Comparison of ENCODE assay signal across 8 cellular contexts in the genomic region with DNA sequence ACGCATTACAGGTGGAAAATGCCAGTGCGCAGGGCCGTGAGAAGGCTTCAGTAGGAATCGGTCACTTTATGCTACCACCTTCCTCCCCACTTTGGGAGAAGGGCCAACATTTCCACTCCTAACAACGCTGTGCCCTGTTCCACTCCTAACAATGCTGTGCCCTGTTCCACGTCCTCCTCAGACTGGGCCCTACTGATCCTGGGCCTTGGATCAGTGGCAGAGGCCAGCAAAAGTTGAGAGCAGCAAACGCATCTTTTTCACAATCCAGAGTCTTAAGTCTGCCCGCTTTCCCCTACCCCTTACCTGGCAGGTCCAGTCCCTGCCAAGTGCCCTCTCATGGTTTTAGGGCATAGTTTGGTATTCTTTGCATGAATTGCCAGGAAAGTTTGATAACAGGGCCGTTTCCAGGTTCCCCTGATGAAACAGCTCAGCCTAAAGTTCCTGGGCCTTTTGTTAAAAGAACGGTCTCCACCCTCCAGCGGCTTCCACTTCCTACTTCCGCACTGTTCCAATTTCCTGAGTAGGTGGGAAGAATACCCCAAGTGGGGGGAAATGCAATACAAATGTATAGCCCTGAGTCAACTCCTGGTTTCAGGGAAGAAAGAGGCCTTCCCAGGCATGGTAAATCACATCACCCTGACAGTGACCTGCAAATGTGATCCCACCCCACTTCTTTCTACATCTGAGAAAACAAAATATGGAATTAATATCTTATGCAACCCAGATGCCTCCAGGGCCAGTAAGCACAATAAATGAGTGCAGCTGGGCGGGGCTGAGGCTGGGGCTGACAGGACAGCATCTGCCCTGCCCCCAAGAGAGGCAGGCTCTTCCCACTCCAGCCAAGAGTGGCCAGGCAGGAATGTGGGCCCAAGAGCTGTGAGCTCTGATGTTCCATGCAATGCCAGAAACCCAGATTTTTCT. TPM values are rescaled to one million over a fixed set of nuclear protein-coding genes. Genes with fewer than 3 reads are reported as not detected.
A peak's percentile ranks its signal among the peaks of the same experiment; 100 is the strongest.
DNase-seq lines count a peak whose midpoint lies in the region; ATAC-seq, FAIRE-seq and TF ChIP-seq lines count a peak whose summit lies in the region.

No MANE protein-coding gene starts in this region.

- peaks cover 31 to 64% (median 50%) of the 10 kb centered on the region in 3 donors for H3K4me1 Mint-ChIP-seq in CD8-positive, alpha-beta memory T cell
- H3K4me1 Mint-ChIP-seq in natural killer cell: peaks cover 97% of the 10 kb centered on the region in 2 donors

- H3K36me3 Mint-ChIP-seq in CD8-positive, alpha-beta memory T cell: peaks cover 1 to 82% (median 14%) of the 10 kb centered on the region in 3 donors
- H3K36me3 Mint-ChIP-seq in natural killer cell: peaks cover 14% of the 10 kb centered on the region

- TF ChIP-seq CTCF in natural killer cell (IDR thresholded peaks at IDR 0.05): no peak

- H3K4me3 Mint-ChIP-seq in CD8-positive, alpha-beta memory T cell: no peak overlapping the region
- peak overlapping the region; percentile 72 for H3K4me3 Mint-ChIP-seq in natural killer cell

- H3K36me3 ChIP-seq in CD8-positive, alpha-beta memory T cell (ENCODE audit: insufficient read depth, low read length): peaks cover 11% of the 10 kb centered on the region

- FAIRE-seq in RCC 7860 (lab: Jason Lieb, UNC): peak; percentile 44

- H3K9me3 ChIP-seq in CD8-positive, alpha-beta memory T cell (ENCODE audit: low read length): no peaks in the 10 kb centered on the region

- H3K4me1 ChIP-seq in CD8-positive, alpha-beta memory T cell (ENCODE audit: insufficient read depth, low read length): peaks cover 29% of the 10 kb centered on the region

- no peak for ATAC-seq in natural killer cell
- no peak for ATAC-seq in GM19395 (IDR thresholded peaks at IDR 0.05; ENCODE audit: unreplicated experiment)
- ATAC-seq in HG03460 (IDR thresholded peaks at IDR 0.05; ENCODE audit: unreplicated experiment): no peak

- H3K27ac ChIP-seq in CD8-positive, alpha-beta memory T cell (ENCODE audit: low read depth, low read length): peak overlapping the region; percentile 61

- H3K9me3 Mint-ChIP-seq in CD8-positive, alpha-beta memory T cell: no peaks in the 10 kb centered on the region
- H3K9me3 Mint-ChIP-seq in natural killer cell: no peaks in the 10 kb centered on the region

- DNase-seq in CD8-positive, alpha-beta memory T cell: no peak
- DNase-seq in RCC 7860 (ENCODE audit: low spot score): peak; percentile 41
- peak; percentile 98 for DNase-seq in fibroblast of peridontal ligament (ENCODE audit: extremely low read depth)
- DNase-seq in natural killer cell: no peak
- DNase-seq in stimulated activated CD4-positive, alpha-beta T cell treated with anti-CD3 and anti-CD28 coated beads, Interleukin-1b, Interleukin-23, amount 100 ng/mL, for 48 hours: no peak
- no peak for DNase-seq in NCI-H2196 (lab: John Stamatoyannopoulos, UW; ENCODE audit: unreplicated experiment)

- no peaks in the 10 kb centered on the region for H3K27me3 ChIP-seq in CD8-positive, alpha-beta memory T cell (ENCODE audit: insufficient read depth, low read length, poor library complexity, severe bottlenecking)

- no peak overlapping the region for H3K4me3 ChIP-seq in CD8-positive, alpha-beta memory T cell (ENCODE audit: low read length)

- H3K27me3 Mint-ChIP-seq in CD8-positive, alpha-beta memory T cell: no peaks in the 10 kb centered on the region
- no peaks in the 10 kb centered on the region for H3K27me3 Mint-ChIP-seq in natural killer cell (ENCODE audit: low read depth in 2 of 2)

- CTCF ChIA-PET in CD8-positive, alpha-beta memory T cell (lab: Charles Lee): interaction anchor here (0.9 kb wide), 1 partner anchor 14 kb away, joined by 3 read pairs; no protein-coding TSS in a partner anchor

- intact Hi-C loops in natural killer cell (cut with micrococcal nuclease): no loop called here

- peak overlapping the region in 3 of 8 donors; percentile 13 to 80 (median 67) for H3K27ac Mint-ChIP-seq in CD8-positive, alpha-beta memory T cell
- peak overlapping the region; percentile 86 to 90 for H3K27ac Mint-ChIP-seq in natural killer cell

- POLR2A ChIA-PET in CD8-positive, alpha-beta memory T cell (lab: Charles Lee): no interaction called here

RNA-seq across cellular contexts. Expression of gene KCTD10, which starts 15.0 kb away (rescaled TPM):
- total RNA-seq in CD8-positive, alpha-beta memory T cell: 10 to 100 TPM; 44.9 to 48.1 TPM
- 27.4 TPM for polyA plus RNA-seq in CD8-positive, alpha-beta memory T cell
- 100 to 1,000 TPM in 1 of 3 donors, 10 to 100 TPM in 2; 76.0 to 141 (median 79.0) TPM for total RNA-seq in natural killer cell

RNA-seq across cellular contexts. Expression of gene UBE3B, which starts 15.3 kb away (rescaled TPM):
- 10 to 100 TPM; 38.3 to 40.2 TPM for total RNA-seq in CD8-positive, alpha-beta memory T cell
- polyA plus RNA-seq in CD8-positive, alpha-beta memory T cell: 20.8 TPM
- total RNA-seq in natural killer cell: 10 to 100 TPM; 32.2 to 46.7 (median 39.5) TPM

Comparison
In these comparisons a context has a peak if more than half of its experiments do, and no peak if none do; other contexts are left out.
1. DNase-seq: peak in RCC 7860 (single experiment) and fibroblast of peridontal ligament (single experiment); none in CD8-positive, alpha-beta memory T cell (0 of 5), natural killer cell (single experiment), stimulated activated CD4-positive, alpha-beta T cell treated with anti-CD3 and anti-CD28 coated beads, Interleukin-1b, Interleukin-23, amount 100 ng/mL, for 48 hours (single experiment) and NCI-H2196 (single experiment).